Comparison of ENCODE assay signal across 14 cellular contexts in genomic region chr10:116038259-116038658, GRCh38.
A peak's percentile ranks its signal among the peaks of the same experiment; 100 is the strongest.
DNase-seq lines count a peak whose midpoint lies in the region; ATAC-seq and TF ChIP-seq lines count a peak whose summit lies in the region.
"Had no signal": no experiment of that assay in that cellular context is flagged by ENCODE, and none has a peak within 500 bp of the region (broad histone marks: within the 10 kb centered on the region; RNA-seq: fewer than 3 reads in every experiment).

No MANE protein-coding gene starts in this region.

- peaks cover 29% of the 10 kb centered on the region for H3K9me3 Mint-ChIP-seq in MCF 10A (ENCODE audit: unreplicated experiment)

- BruUV-seq in MCF 10A (replicated peaks; lab: Mats Ljungman, UMichigan) = no TSS peak
- no TSS peak for BruUV-seq in mammary epithelial cell (replicated peaks; lab: Mats Ljungman, UMichigan)

- no peaks in the 10 kb centered on the region for H3K36me3 ChIP-seq in mammary epithelial cell (ENCODE audit: insufficient read depth, low read length)
- H3K36me3 ChIP-seq in aorta (ENCODE audit: control insufficient read depth in 1 of 2, insufficient read depth in 2 of 2, low read length in 1 of 2) = no peaks in the 10 kb centered on the region

- POLR2A ChIA-PET in MCF 10A (lab: Yijun Ruan, JAX) = interaction anchor here (0.7 kb wide), 2 partner anchors 14 to 577 kb away, joined by 3 read pairs; no protein-coding TSS in a partner anchor

- H3K27me3 Mint-ChIP-seq in MCF 10A (ENCODE audit: insufficient read depth, unreplicated experiment) = no peaks in the 10 kb centered on the region

- intact Hi-C loops in MCF 10A (cut with micrococcal nuclease) (no loop called here), mammary epithelial cell (cut with micrococcal nuclease) (no loop called here), lower leg skin (cut with DNase I; ENCODE audit: low total_unique reads) (no loop called here), aorta (cut with DNase I) (no loop called here)

- no peak overlapping the region for H3K9ac ChIP-seq in mammary epithelial cell (ENCODE audit: insufficient read depth, low read length)

- DNase-seq in MCF 10A (ENCODE audit: unreplicated experiment) (peak; percentile 82), mammary epithelial cell (no peak), epithelial cell of esophagus (ENCODE audit: low read depth) (peak; percentile 2), lower leg skin (ENCODE audit: low spot score in 2 of 2) (peak; percentile 81 to 91), aorta (no peak)
- DNase-seq in stimulated activated CD4-positive, alpha-beta T cell treated with anti-CD3 and anti-CD28 coated beads, Interleukin-2, amount 100 ng/mL, for 24 hours = no peak
- DNase-seq in stimulated activated CD4-positive, alpha-beta T cell treated with anti-CD3 and anti-CD28 coated beads, Interleukin-12 subunit alpha, Interleukin-12 subunit beta, amount 100 ng/mL, for 4 hours = no peak
- DNase-seq: 8988T, dermis blood vessel endothelial cell, NCI-H2171 treated with DMSO at 0.1 percent for 48 hours had no signal

- H4K20me1 ChIP-seq in mammary epithelial cell (ENCODE audit: insufficient read depth, low read length) = no peaks in the 10 kb centered on the region

- H3K27me3 ChIP-seq in mammary epithelial cell (ENCODE audit: insufficient read depth, low read length) (no peaks in the 10 kb centered on the region), aorta (ENCODE audit: control insufficient read depth in 1 of 2, insufficient read depth in 2 of 2, low read length in 1 of 2) (no peaks in the 10 kb centered on the region)

- no peak overlapping the region for H3K27ac ChIP-seq in mammary epithelial cell (ENCODE audit: insufficient read depth, low read depth, low read length)
- no peak overlapping the region for H3K27ac ChIP-seq in aorta (ENCODE audit: low read depth in 1 of 2, low read length in 2 of 2)

- CTCF ChIA-PET in MCF 10A (lab: Yijun Ruan, JAX) (interaction anchor here (0.9 kb wide), 1 partner anchor 21 kb away, joined by 3 read pairs; no protein-coding TSS in a partner anchor), mammary epithelial cell (lab: Charles Lee; ENCODE audit: low non-redundant PET) (no interaction called here)

- peaks cover 9% of the 10 kb centered on the region for H3K4me1 Mint-ChIP-seq in MCF 10A (ENCODE audit: insufficient read depth, unreplicated experiment)
- H3K4me1 Mint-ChIP-seq: nephron had no signal

- H3K4me2 ChIP-seq in mammary epithelial cell (ENCODE audit: insufficient read depth, low read depth, low read length) = no peak overlapping the region
- H3K4me2 ChIP-seq: smooth muscle cell had no signal

- no peaks in the 10 kb centered on the region for H3K79me2 ChIP-seq in mammary epithelial cell (ENCODE audit: insufficient read depth, low read length)

- WGBS in mammary epithelial cell (ENCODE audit: low coverage, missing lambda C conversion rate) = 62% methylated on average over 3 of the region's 3 CpGs
- WGBS in lower leg skin, 2 donors = 25 to 45% methylated on average over 3 of the region's 3 CpGs
- WGBS in aorta, 2 donors = 4 to 9% methylated on average over 3 of the region's 3 CpGs

- peak; percentile 81 for ATAC-seq in aorta (ENCODE audit: low FRiP score)
- no peak for ATAC-seq in GM18505 (IDR thresholded peaks at IDR 0.05; ENCODE audit: unreplicated experiment)

- no peak for TF ChIP-seq POLR2A in lower leg skin (IDR thresholded peaks at IDR 0.05)
- TF ChIP-seq POLR2A in GM18505 (IDR thresholded peaks at IDR 0.05; ENCODE audit: borderline replicate concordance, extremely low read depth, insufficient read depth, insufficient read length) = no peak

- H3K4me1 ChIP-seq in mammary epithelial cell (ENCODE audit: insufficient read depth, low read length) (no peaks in the 10 kb centered on the region), aorta (ENCODE audit: control insufficient read depth in 1 of 2, insufficient read depth in 2 of 2, low read length in 2 of 2) (no peaks in the 10 kb centered on the region)

- no peak overlapping the region for H3K27ac Mint-ChIP-seq in MCF 10A (ENCODE audit: low read depth, unreplicated experiment)
- H3K27ac Mint-ChIP-seq: activated naive CD8-positive, alpha-beta T cell; nephron had no signal

- H3K4me3 Mint-ChIP-seq in MCF 10A (ENCODE audit: unreplicated experiment) = no peak overlapping the region
- H3K4me3 Mint-ChIP-seq: activated naive CD8-positive, alpha-beta T cell; nephron had no signal

- no peak overlapping the region for H2AFZ ChIP-seq in mammary epithelial cell (ENCODE audit: low read depth, low read length)

- H3K9me3 ChIP-seq in mammary epithelial cell (replicated peaks; ENCODE audit: insufficient read depth, low read length) (peaks cover 3% of the 10 kb centered on the region), aorta (ENCODE audit: control insufficient read depth, low read length) (no peaks in the 10 kb centered on the region)

- no peak for TF ChIP-seq CTCF in MCF 10A (IDR thresholded peaks at IDR 0.05; ENCODE audit: unreplicated experiment)
- no peak for TF ChIP-seq CTCF in mammary epithelial cell (conservative IDR thresholded peaks at IDR 0.05 in 1 of 2, IDR thresholded peaks at IDR 0.05 in 1 of 2; ENCODE audit: extremely low read depth in 1 of 2, insufficient read depth in 1 of 2, low read depth in 1 of 2, low read length in 2 of 2)
- no peak for TF ChIP-seq CTCF in epithelial cell of esophagus (IDR thresholded peaks at IDR 0.05; ENCODE audit: insufficient read depth, low read depth, low read length, missing control alignments)
- TF ChIP-seq CTCF in lower leg skin (IDR thresholded peaks at IDR 0.05) = no peak

- H3K4me3 ChIP-seq in mammary epithelial cell (replicated peaks in 1 of 3; ENCODE audit: insufficient read depth in 1 of 3, low read depth in 2 of 3, low read length in 3 of 3) (no peak overlapping the region), epithelial cell of esophagus (ENCODE audit: low read length) (no peak overlapping the region), lower leg skin (ENCODE audit: low read depth, poor library complexity, severe bottlenecking) (no peak overlapping the region), aorta (ENCODE audit: low read length in 2 of 2) (no peak overlapping the region)
- H3K4me3 ChIP-seq: smooth muscle cell had no signal

- dilution Hi-C loops in mammary epithelial cell (cut with HindIII; ENCODE audit: low sequenced_read_pairs) = no loop called here

- in situ Hi-C loops in mammary epithelial cell (cut with MboI; ENCODE audit: low sequenced_read_pairs in 2 of 2) = no loop called here

- H3K36me3 Mint-ChIP-seq in MCF 10A (ENCODE audit: insufficient read depth, unreplicated experiment) = no peaks in the 10 kb centered on the region
- H3K36me3 Mint-ChIP-seq: activated naive CD8-positive, alpha-beta T cell had no signal

Comparison
In these comparisons a context has a peak if more than half of its experiments do, and no peak if none do; other contexts are left out.
1. DNase-seq: peak in MCF 10A (single experiment), epithelial cell of esophagus (single experiment) and lower leg skin (2 of 2); none in mammary epithelial cell (single experiment), aorta (0 of 2), stimulated activated CD4-positive, alpha-beta T cell treated with anti-CD3 and anti-CD28 coated beads, Interleukin-2, amount 100 ng/mL, for 24 hours (0 of 2) and stimulated activated CD4-positive, alpha-beta T cell treated with anti-CD3 and anti-CD28 coated beads, Interleukin-12 subunit alpha, Interleukin-12 subunit beta, amount 100 ng/mL, for 4 hours (single experiment).